8 cellular contexts compared by ENCODE assay signal in genomic region chr7:151381333-151382078, GRCh38. TPM values are rescaled to one million over a fixed set of nuclear protein-coding genes. Genes with fewer than 3 reads are reported as not detected.
DNase-seq lines count a peak whose midpoint lies in the region; ATAC-seq lines count a peak whose summit lies in the region.

No MANE protein-coding gene starts in this region.

- H3K4me1 Mint-ChIP-seq in activated CD4-positive, alpha-beta T cell treated with anti-CD3 and anti-CD28 coated beads, Interleukin-2, amount 10 ng/mL, durations not matched to agents 7 days and 5 days = peaks cover 10% of the 10 kb centered on the region
- peaks cover 20% of the 10 kb centered on the region for H3K4me1 Mint-ChIP-seq in stimulated activated memory B cell treated with anti-CD40 and anti-IgM and Interleukin-4, amounts not matched to agents 10 μg/mL and 1 μg/mL and 100 μg/mL, for 72 hours

- H3K27ac Mint-ChIP-seq in activated CD4-positive, alpha-beta T cell treated with anti-CD3 and anti-CD28 coated beads, Interleukin-2, amount 10 ng/mL, durations not matched to agents 7 days and 5 days = no peak overlapping the region
- peak overlapping the region; percentile 70 for H3K27ac Mint-ChIP-seq in stimulated activated memory B cell treated with anti-CD40 and anti-IgM and Interleukin-4, amounts not matched to agents 10 μg/mL and 1 μg/mL and 100 μg/mL, for 72 hours

- POLR2A ChIA-PET in activated CD4-positive, alpha-beta T cell treated with anti-CD3 and anti-CD28 coated beads, Interleukin-2, amount 10 ng/mL, durations not matched to agents 7 days and 5 days (lab: Charles Lee) = no interaction called here

- ATAC-seq in stimulated activated memory B cell treated with anti-CD40 and anti-IgM and Interleukin-4, amounts not matched to agents 10 μg/mL and 1 μg/mL and 100 μg/mL, for 72 hours = peak; percentile 69
- no peak for ATAC-seq in GM19035 (IDR thresholded peaks at IDR 0.05; ENCODE audit: unreplicated experiment)

- peaks cover 12% of the 10 kb centered on the region for H3K4me1 ChIP-seq in iPS-18a (ENCODE audit: control insufficient read depth, low read depth, low read length)

- no peak overlapping the region for H3K4me3 Mint-ChIP-seq in activated CD4-positive, alpha-beta T cell treated with anti-CD3 and anti-CD28 coated beads, Interleukin-2, amount 10 ng/mL, durations not matched to agents 7 days and 5 days
- peak overlapping the region; percentile 69 for H3K4me3 Mint-ChIP-seq in stimulated activated memory B cell treated with anti-CD40 and anti-IgM and Interleukin-4, amounts not matched to agents 10 μg/mL and 1 μg/mL and 100 μg/mL, for 72 hours

- CTCF ChIA-PET in activated CD4-positive, alpha-beta T cell treated with anti-CD3 and anti-CD28 coated beads, Interleukin-2, amount 10 ng/mL, durations not matched to agents 7 days and 5 days (lab: Charles Lee) = interaction anchor here (0.6 to 2.4 kb wide), 2 partner anchors 10 to 64 kb away, joined by 3 to 8 read pairs; no protein-coding TSS in a partner anchor

- H3K9ac ChIP-seq in iPS-18a (ENCODE audit: low read length) = no peak overlapping the region

- peak; percentile 32 for DNase-seq in activated CD4-positive, alpha-beta T cell treated with anti-CD3 and anti-CD28 coated beads for 1 hour
- no peak for DNase-seq in activated CD4-positive, alpha-beta T cell treated with anti-CD3 and anti-CD28 coated beads, Interleukin-2, amount 10 ng/mL, durations not matched to agents 7 days and 5 days
- peak; percentile 28 for DNase-seq in activated T-cell treated with anti-CD3 and anti-CD28 coated beads for 4 hours
- DNase-seq in AG20443 (ENCODE audit: low spot score) = no peak
- DNase-seq in G401 (ENCODE audit: low spot score) = no peak

- no peak overlapping the region for H3K27ac ChIP-seq in iPS-18a (ENCODE audit: low read length)

- peaks cover 31% of the 10 kb centered on the region for H3K27me3 Mint-ChIP-seq in activated CD4-positive, alpha-beta T cell treated with anti-CD3 and anti-CD28 coated beads, Interleukin-2, amount 10 ng/mL, durations not matched to agents 7 days and 5 days
- H3K27me3 Mint-ChIP-seq in stimulated activated memory B cell treated with anti-CD40 and anti-IgM and Interleukin-4, amounts not matched to agents 10 μg/mL and 1 μg/mL and 100 μg/mL, for 72 hours = peaks cover 20% of the 10 kb centered on the region

- in situ Hi-C loops in G401 (cut with HindIII; ENCODE audit: low sequenced_read_pairs) = no loop called here

- no peaks in the 10 kb centered on the region for H3K9me3 Mint-ChIP-seq in activated CD4-positive, alpha-beta T cell treated with anti-CD3 and anti-CD28 coated beads, Interleukin-2, amount 10 ng/mL, durations not matched to agents 7 days and 5 days
- no peaks in the 10 kb centered on the region for H3K9me3 Mint-ChIP-seq in stimulated activated memory B cell treated with anti-CD40 and anti-IgM and Interleukin-4, amounts not matched to agents 10 μg/mL and 1 μg/mL and 100 μg/mL, for 72 hours

- no peaks in the 10 kb centered on the region for H3K9me3 ChIP-seq in iPS-18a (ENCODE audit: control insufficient read depth, low read depth, low read length)

- H3K27me3 ChIP-seq in iPS-18a (ENCODE audit: control insufficient read depth, insufficient read depth, low read length) = peaks cover 32% of the 10 kb centered on the region

- peaks cover 21% of the 10 kb centered on the region for H3K36me3 Mint-ChIP-seq in activated CD4-positive, alpha-beta T cell treated with anti-CD3 and anti-CD28 coated beads, Interleukin-2, amount 10 ng/mL, durations not matched to agents 7 days and 5 days (ENCODE audit: low read depth)
- H3K36me3 Mint-ChIP-seq in stimulated activated memory B cell treated with anti-CD40 and anti-IgM and Interleukin-4, amounts not matched to agents 10 μg/mL and 1 μg/mL and 100 μg/mL, for 72 hours = peaks cover 17% of the 10 kb centered on the region

- H3K36me3 ChIP-seq in iPS-18a (ENCODE audit: control insufficient read depth, low read depth, low read length) = peaks cover 3% of the 10 kb centered on the region

- peak overlapping the region; percentile 51 for H3K4me3 ChIP-seq in iPS-18a (ENCODE audit: low read length)

RNA-seq across cellular contexts. Expression of gene WDR86, which starts 28.3 kb away (rescaled TPM):
- total RNA-seq in activated CD4-positive, alpha-beta T cell treated with anti-CD3 and anti-CD28 coated beads, Interleukin-2, amount 10 ng/mL, durations not matched to agents 7 days and 5 days = under 1 TPM; 0.29 to 0.77 TPM
- 10.2 and 13.7 TPM in 2 replicates for total RNA-seq in G401 (2014; rRNA removed; shearing (Covaris generic))

RNA-seq across cellular contexts. Expression of gene NUB1, which starts 39.9 kb away (rescaled TPM):
- total RNA-seq in activated CD4-positive, alpha-beta T cell treated with anti-CD3 and anti-CD28 coated beads, Interleukin-2, amount 10 ng/mL, durations not matched to agents 7 days and 5 days = 10 to 100 TPM; 69.7 to 85.5 TPM
- 41.8 and 59.0 TPM in 2 replicates for total RNA-seq in G401 (2014; rRNA removed; shearing (Covaris generic))

RNA-seq across cellular contexts. Expression of gene CRYGN, which starts 58.4 kb away (rescaled TPM):
- total RNA-seq in activated CD4-positive, alpha-beta T cell treated with anti-CD3 and anti-CD28 coated beads, Interleukin-2, amount 10 ng/mL, durations not matched to agents 7 days and 5 days = under 1 TPM in 1 of 2 experiments, not detected in 1; 0.25 TPM
- not detected in 2 replicates for total RNA-seq in G401 (2014; rRNA removed; shearing (Covaris generic))

Comparison
In these comparisons a context has a peak if more than half of its experiments do, and no peak if none do; other contexts are left out.
1. DNase-seq: peak in activated CD4-positive, alpha-beta T cell treated with anti-CD3 and anti-CD28 coated beads for 1 hour (single experiment) and activated T-cell treated with anti-CD3 and anti-CD28 coated beads for 4 hours (single experiment); none in activated CD4-positive, alpha-beta T cell treated with anti-CD3 and anti-CD28 coated beads, Interleukin-2, amount 10 ng/mL, durations not matched to agents 7 days and 5 days (single experiment), AG20443 (single experiment) and G401 (single experiment).